In genomic region chr12:53057816-53058500, GRCh38 we compare ENCODE assay signal across 21 cellular contexts. TPM values are rescaled to one million over a fixed set of nuclear protein-coding genes. Genes with fewer than 3 reads are reported as not detected.
DNase-seq lines count a peak whose midpoint lies in the region; ATAC-seq and TF ChIP-seq lines count a peak whose summit lies in the region.
"Had no signal": no experiment of that assay in that cellular context is flagged by ENCODE, and none has a peak within 500 bp of the region (broad histone marks: within the 10 kb centered on the region; RNA-seq: fewer than 3 reads in every experiment).

No MANE protein-coding gene starts in this region.

- CTCF ChIA-PET in activated naive CD4-positive, alpha-beta T cell treated with anti-CD3 and anti-CD28 coated beads, Interleukin-2, amount 10 ng/mL, durations not matched to agents 7 days and 5 days (lab: Charles Lee): interaction anchor here (1.2 to 6.2 kb wide), 4 partner anchors 8 to 41 kb away, joined by 3 to 33 read pairs (median 6); no protein-coding TSS in a partner anchor
- CTCF ChIA-PET in activated naive CD4-positive, alpha-beta T cell treated with anti-CD3 and anti-CD28 coated beads for 36 hours (lab: Charles Lee): interaction anchor here (0.5 to 2.0 kb wide), 4 partner anchors 8 to 63 kb away, joined by 3 to 7 read pairs (median 4); no protein-coding TSS in a partner anchor
- CTCF ChIA-PET in CD8-positive, alpha-beta T cell (lab: Charles Lee): interaction anchor here (0.9 to 6.1 kb wide), 6 partner anchors 9 to 263 kb away, joined by 3 to 57 read pairs (median 4); partner anchors contain the start of gene AAAS

- no peak for DNase-seq in activated naive CD4-positive, alpha-beta T cell treated with anti-CD3 and anti-CD28 coated beads, Interleukin-2, amount 10 ng/mL, durations not matched to agents 7 days and 5 days
- DNase-seq in activated naive CD4-positive, alpha-beta T cell treated with anti-CD3 and anti-CD28 coated beads for 36 hours: no peak
- peak; percentile 74 for DNase-seq in coronary artery (ENCODE audit: low spot score)
- DNase-seq in tibial nerve (ENCODE audit: low spot score in 2 of 2): peak; percentile 5 to 12
- no peak for DNase-seq in CD8-positive, alpha-beta T cell
- DNase-seq in DMS 273 (lab: John Stamatoyannopoulos, UW; ENCODE audit: unreplicated experiment): no peak
- DNase-seq in midbrain (lab: John Stamatoyannopoulos, UW): no peak
- DNase-seq: activated CD4-positive, CD25-positive, alpha-beta regulatory T cell treated with anti-CD3 and anti-CD28 coated beads, Interleukin-2, amount 50 U/mL, for 72 hours; activated gamma-delta T cell treated with Interleukin-2 at 50 U/mL for 16 hours; C1 segment of cervical spinal cord; NCI-H2029 treated with DMSO at 0.1 percent for 48 hours; NCI-H510A treated with DMSO at 0.1 percent for 48 hours; SJCRH30; stimulated activated CD8-positive, alpha-beta memory T cell treated with anti-CD3 and anti-CD28 coated beads, Interleukin-4, amount 100 ng/mL, for 48 hours; T-helper 9 cell had no signal

- H3K4me3 Mint-ChIP-seq in activated naive CD4-positive, alpha-beta T cell treated with anti-CD3 and anti-CD28 coated beads, Interleukin-2, amount 10 ng/mL, durations not matched to agents 7 days and 5 days: no peak overlapping the region
- no peak overlapping the region for H3K4me3 Mint-ChIP-seq in activated naive CD4-positive, alpha-beta T cell treated with anti-CD3 and anti-CD28 coated beads for 36 hours
- peak overlapping the region in 2 of 3 experiments; percentile 21 to 22 for H3K4me3 Mint-ChIP-seq in nephron
- H3K4me3 Mint-ChIP-seq in CD8-positive, alpha-beta T cell: no peak overlapping the region

- no peaks in the 10 kb centered on the region for H3K36me3 Mint-ChIP-seq in activated naive CD4-positive, alpha-beta T cell treated with anti-CD3 and anti-CD28 coated beads, Interleukin-2, amount 10 ng/mL, durations not matched to agents 7 days and 5 days
- H3K36me3 Mint-ChIP-seq in activated naive CD4-positive, alpha-beta T cell treated with anti-CD3 and anti-CD28 coated beads for 36 hours (ENCODE audit: low read depth): no peaks in the 10 kb centered on the region
- H3K36me3 Mint-ChIP-seq in nephron (ENCODE audit: low read depth): peaks cover 20% of the 10 kb centered on the region
- H3K36me3 Mint-ChIP-seq in CD8-positive, alpha-beta T cell: no peaks in the 10 kb centered on the region

- intact Hi-C loops in activated naive CD4-positive, alpha-beta T cell treated with anti-CD3 and anti-CD28 coated beads for 36 hours (cut with micrococcal nuclease): no loop called here
- intact Hi-C loops in CD8-positive, alpha-beta T cell (cut with DNase I, micrococcal nuclease): no loop called here

- H3K9me3 Mint-ChIP-seq in activated naive CD4-positive, alpha-beta T cell treated with anti-CD3 and anti-CD28 coated beads, Interleukin-2, amount 10 ng/mL, durations not matched to agents 7 days and 5 days: no peaks in the 10 kb centered on the region
- H3K9me3 Mint-ChIP-seq in activated naive CD4-positive, alpha-beta T cell treated with anti-CD3 and anti-CD28 coated beads for 36 hours: no peaks in the 10 kb centered on the region
- H3K9me3 Mint-ChIP-seq in nephron: no peaks in the 10 kb centered on the region
- H3K9me3 Mint-ChIP-seq in CD8-positive, alpha-beta T cell: no peaks in the 10 kb centered on the region

- H3K27me3 ChIP-seq in tibial nerve: no peaks in the 10 kb centered on the region
- no peaks in the 10 kb centered on the region for H3K27me3 ChIP-seq in CD8-positive, alpha-beta T cell (ENCODE audit: insufficient read depth, low read length)
- H3K27me3 ChIP-seq: left lung, SJCRH30 had no signal

- no peak overlapping the region for H3K4me3 ChIP-seq in coronary artery
- no peak overlapping the region for H3K4me3 ChIP-seq in tibial nerve
- H3K4me3 ChIP-seq in CD8-positive, alpha-beta T cell (ENCODE audit: low read depth, low read length): no peak overlapping the region
- H3K4me3 ChIP-seq: HAP-1, left lung, SJCRH30, spleen had no signal

- no peak for TF ChIP-seq POLR2A in tibial nerve (IDR thresholded peaks at IDR 0.05)

- peak overlapping the region; percentile 47 for H3K27ac Mint-ChIP-seq in activated naive CD4-positive, alpha-beta T cell treated with anti-CD3 and anti-CD28 coated beads, Interleukin-2, amount 10 ng/mL, durations not matched to agents 7 days and 5 days
- H3K27ac Mint-ChIP-seq in activated naive CD4-positive, alpha-beta T cell treated with anti-CD3 and anti-CD28 coated beads for 36 hours: no peak overlapping the region
- peak overlapping the region in 2 of 3 experiments; percentile 18 to 39 for H3K27ac Mint-ChIP-seq in nephron
- H3K27ac Mint-ChIP-seq in CD8-positive, alpha-beta T cell: no peak overlapping the region

- H3K9me3 ChIP-seq in tibial nerve: no peaks in the 10 kb centered on the region
- no peaks in the 10 kb centered on the region for H3K9me3 ChIP-seq in CD8-positive, alpha-beta T cell (ENCODE audit: low read length)
- H3K9me3 ChIP-seq: HAP-1, left lung, SJCRH30, spleen had no signal

- peak in 1 of 2 donors; percentile 7 for TF ChIP-seq EP300 in tibial nerve (IDR thresholded peaks at IDR 0.05)

- 83 to 85% methylated on average over 13 of the region's 13 CpGs for WGBS in tibial nerve, 2 donors

- peaks cover 51% of the 10 kb centered on the region for H3K27me3 Mint-ChIP-seq in activated naive CD4-positive, alpha-beta T cell treated with anti-CD3 and anti-CD28 coated beads, Interleukin-2, amount 10 ng/mL, durations not matched to agents 7 days and 5 days
- H3K27me3 Mint-ChIP-seq in activated naive CD4-positive, alpha-beta T cell treated with anti-CD3 and anti-CD28 coated beads for 36 hours (ENCODE audit: low read depth): no peaks in the 10 kb centered on the region
- H3K27me3 Mint-ChIP-seq in nephron (ENCODE audit: low read depth): no peaks in the 10 kb centered on the region
- no peaks in the 10 kb centered on the region for H3K27me3 Mint-ChIP-seq in CD8-positive, alpha-beta T cell (ENCODE audit: low read depth)

- POLR2A ChIA-PET in CD8-positive, alpha-beta T cell (lab: Charles Lee): interaction anchor here (0.8 to 1.5 kb wide), 2 partner anchors 10 to 45 kb away, joined by 4 to 5 read pairs; partner anchors contain the start of gene SOAT2

- H3K36me3 ChIP-seq in tibial nerve: peaks cover 1 to 81% (median 11%) of the 10 kb centered on the region in 3 donors
- no peaks in the 10 kb centered on the region for H3K36me3 ChIP-seq in CD8-positive, alpha-beta T cell (ENCODE audit: insufficient read depth, low read length)
- H3K36me3 ChIP-seq: HAP-1, SJCRH30 had no signal

- TF ChIP-seq CTCF in coronary artery (IDR thresholded peaks at IDR 0.05): no peak
- no peak for TF ChIP-seq CTCF in nephron (IDR thresholded peaks at IDR 0.05; ENCODE audit: unreplicated experiment in 3 of 3)
- no peak for TF ChIP-seq CTCF in tibial nerve (IDR thresholded peaks at IDR 0.05)
- no peak for TF ChIP-seq CTCF in CD8-positive, alpha-beta T cell (IDR thresholded peaks at IDR 0.05)

- peak overlapping the region in 1 of 2 donors; percentile 96 for H3K27ac ChIP-seq in coronary artery
- H3K27ac ChIP-seq in tibial nerve: peak overlapping the region in 2 of 4 donors; percentile 99 to 100
- no peak overlapping the region for H3K27ac ChIP-seq in CD8-positive, alpha-beta T cell (ENCODE audit: low read depth, low read length)
- H3K27ac ChIP-seq: left lung, SJCRH30 had no signal

- peaks cover 4 to 100% (median 53%) of the 10 kb centered on the region in 4 donors for H3K4me1 ChIP-seq in tibial nerve
- peaks cover 7% of the 10 kb centered on the region for H3K4me1 ChIP-seq in CD8-positive, alpha-beta T cell (ENCODE audit: insufficient read depth, low read length)
- H3K4me1 ChIP-seq: HAP-1 had no signal

- no peak for ATAC-seq in CD8-positive, alpha-beta T cell
- ATAC-seq: left lung had no signal

- H3K4me1 Mint-ChIP-seq in activated naive CD4-positive, alpha-beta T cell treated with anti-CD3 and anti-CD28 coated beads, Interleukin-2, amount 10 ng/mL, durations not matched to agents 7 days and 5 days: peaks cover 18% of the 10 kb centered on the region
- peaks cover 8% of the 10 kb centered on the region for H3K4me1 Mint-ChIP-seq in activated naive CD4-positive, alpha-beta T cell treated with anti-CD3 and anti-CD28 coated beads for 36 hours (ENCODE audit: low read depth)
- H3K4me1 Mint-ChIP-seq in nephron: peaks cover 42% of the 10 kb centered on the region
- H3K4me1 Mint-ChIP-seq in CD8-positive, alpha-beta T cell (ENCODE audit: low read depth): peaks cover 16% of the 10 kb centered on the region

RNA-seq across cellular contexts. Expression of gene TNS2, which starts 8.1 kb away (rescaled TPM):
- total RNA-seq in activated naive CD4-positive, alpha-beta T cell treated with anti-CD3 and anti-CD28 coated beads for 36 hours: under 1 TPM; 0.37 to 0.67 TPM
- 100 to 1,000 TPM; 411 to 653 (median 546) TPM for total RNA-seq in tibial nerve
- 1 to 10 TPM; 2.5 to 3.2 TPM for total RNA-seq in CD8-positive, alpha-beta T cell

RNA-seq across cellular contexts. Expression of gene SPRYD3, which starts 21.2 kb away (rescaled TPM):
- total RNA-seq in activated naive CD4-positive, alpha-beta T cell treated with anti-CD3 and anti-CD28 coated beads for 36 hours: 10 to 100 TPM; 20.1 to 20.2 TPM
- 10 to 100 TPM; 51.8 to 57.0 (median 54.3) TPM for total RNA-seq in tibial nerve
- 10 to 100 TPM; 25.1 to 25.6 TPM for total RNA-seq in CD8-positive, alpha-beta T cell

RNA-seq across cellular contexts. Expression of gene IGFBP6, which starts 39.5 kb away (rescaled TPM):
- 1 to 10 TPM; 3.7 to 6.4 TPM for total RNA-seq in activated naive CD4-positive, alpha-beta T cell treated with anti-CD3 and anti-CD28 coated beads for 36 hours
- total RNA-seq in tibial nerve: 1,000 to 10,000 TPM; 1,043 to 8,473 (median 5,787) TPM
- 1 to 10 TPM in 1 of 2 experiments, under 1 TPM in 1; 0.58 to 1.2 TPM for total RNA-seq in CD8-positive, alpha-beta T cell

RNA-seq across cellular contexts. Expression of gene SOAT2, which starts 45.3 kb away (rescaled TPM):
- total RNA-seq in activated naive CD4-positive, alpha-beta T cell treated with anti-CD3 and anti-CD28 coated beads for 36 hours: under 1 TPM; 0.74 to 0.81 TPM
- 1 to 10 TPM in 1 of 4 donors, under 1 TPM in 3; 0.30 to 2.9 (median 0.72) TPM for total RNA-seq in tibial nerve
- 1 to 10 TPM; 2.5 to 2.9 TPM for total RNA-seq in CD8-positive, alpha-beta T cell
- total RNA-seq: astrocyte, left lung, SJCRH30, temporal lobe had no signal

RNA-seq across cellular contexts. Expression of gene EIF4B, which starts 51.7 kb away (rescaled TPM):
- 100 to 1,000 TPM; 813 to 821 TPM for total RNA-seq in activated naive CD4-positive, alpha-beta T cell treated with anti-CD3 and anti-CD28 coated beads for 36 hours
- total RNA-seq in tibial nerve: 100 to 1,000 TPM; 297 to 484 (median 401) TPM
- 100 to 1,000 TPM; 709 to 741 TPM for total RNA-seq in CD8-positive, alpha-beta T cell

Comparison
In these comparisons a context has a peak if more than half of its experiments do, and no peak if none do; other contexts are left out.
1. H3K27ac Mint-ChIP-seq: peak in activated naive CD4-positive, alpha-beta T cell treated with anti-CD3 and anti-CD28 coated beads, Interleukin-2, amount 10 ng/mL, durations not matched to agents 7 days and 5 days (single experiment) and nephron (2 of 3); none in activated naive CD4-positive, alpha-beta T cell treated with anti-CD3 and anti-CD28 coated beads for 36 hours (single experiment) and CD8-positive, alpha-beta T cell (single experiment).
2. DNase-seq: peak in coronary artery (single experiment) and tibial nerve (2 of 2); none in activated naive CD4-positive, alpha-beta T cell treated with anti-CD3 and anti-CD28 coated beads, Interleukin-2, amount 10 ng/mL, durations not matched to agents 7 days and 5 days (single experiment), activated naive CD4-positive, alpha-beta T cell treated with anti-CD3 and anti-CD28 coated beads for 36 hours (single experiment), CD8-positive, alpha-beta T cell (0 of 7), DMS 273 (single experiment) and midbrain (single experiment).
3. H3K4me3 Mint-ChIP-seq: peak in nephron (2 of 3); none in activated naive CD4-positive, alpha-beta T cell treated with anti-CD3 and anti-CD28 coated beads, Interleukin-2, amount 10 ng/mL, durations not matched to agents 7 days and 5 days (single experiment), activated naive CD4-positive, alpha-beta T cell treated with anti-CD3 and anti-CD28 coated beads for 36 hours (single experiment) and CD8-positive, alpha-beta T cell (single experiment).
4. RNA of gene TNS2, which starts 8.1 kb away (total RNA-seq): 411 to 653 TPM in tibial nerve; 2.5 to 3.2 TPM in CD8-positive, alpha-beta T cell and 0.37 to 0.67 TPM in activated naive CD4-positive, alpha-beta T cell treated with anti-CD3 and anti-CD28 coated beads for 36 hours; every median in the first group is over 10 times any median in the second.
5. RNA of gene IGFBP6, which starts 39.5 kb away (total RNA-seq): 1,043 to 8,473 TPM in tibial nerve; 3.7 to 6.4 TPM in activated naive CD4-positive, alpha-beta T cell treated with anti-CD3 and anti-CD28 coated beads for 36 hours and 0.58 to 1.2 TPM in CD8-positive, alpha-beta T cell; every median in the first group is over 100 times any median in the second.